Comparison of ENCODE assay signal across 34 cellular contexts in genomic region chr4:159121371-159121770, GRCh38.
"Had no signal": no experiment of that assay in that cellular context is flagged by ENCODE, and none has a peak within 500 bp of the region (broad histone marks: within the 10 kb centered on the region; RNA-seq: fewer than 3 reads in every experiment).

No MANE protein-coding gene starts in this region.

- H3K27me3 ChIP-seq: adrenal gland, body of pancreas, brain microvascular endothelial cell, breast epithelium had no signal

- ATAC-seq: activated CD8-positive, alpha-beta T cell treated with anti-CD3 and anti-CD28 coated beads for 36 hours; activated naive CD4-positive, alpha-beta T cell treated with anti-CD3 and anti-CD28 coated beads, Interleukin-2, amount 50 U/mL, for 72 hours; activated T-cell treated with anti-CD3 and anti-CD28 coated beads, Interleukin-2, amount 50 U/mL, for 4 hours; activated T-cell treated with anti-CD3 and anti-CD28 coated beads, Interleukin-2, amount 50 U/mL, for 72 hours; activated T-helper 17 cell treated with anti-CD3 and anti-CD28 coated beads, Interleukin-2, amount 50 U/mL, for 72 hours; body of pancreas had no signal

- DNase-seq: activated B cell treated with CpG ODN at 0.5 μM for 24 hours; activated CD4-positive, alpha-beta memory T cell treated with anti-CD3 and anti-CD28 coated beads for 36 hours; activated CD4-positive, alpha-beta T cell treated with anti-CD3 and anti-CD28 coated beads for 4 hours; activated CD4-positive, alpha-beta T cell treated with anti-CD3 and anti-CD28 coated beads, Interleukin-2, amount 10 ng/mL, durations not matched to agents 24 days and 14 days; activated CD4-positive, alpha-beta T cell treated with anti-CD3 and anti-CD28 coated beads, Interleukin-2, amount 50 U/mL, for 1 hour; activated CD4-positive, alpha-beta T cell treated with anti-CD3 and anti-CD28 coated beads, Interleukin-2, amount 50 U/mL, for 4 hours; activated CD4-positive, CD25-positive, alpha-beta regulatory T cell treated with anti-CD3 and anti-CD28 coated beads, Interleukin-2, amount 50 U/mL, for 72 hours; activated CD8-positive, alpha-beta memory T cell treated with anti-CD3 and anti-CD28 coated beads, Interleukin-2, amount 50 U/mL, for 4 hours; activated CD8-positive, alpha-beta T cell treated with anti-CD3 and anti-CD28 coated beads for 36 hours; activated effector memory CD4-positive, alpha-beta T cell treated with anti-CD3 and anti-CD28 coated beads, Interleukin-2, amount 50 U/mL, for 16 hours; activated gamma-delta T cell treated with Interleukin-2 at 50 U/mL for 16 hours; activated naive CD4-positive, alpha-beta T cell; activated naive CD4-positive, alpha-beta T cell treated with anti-CD3 and anti-CD28 coated beads for 36 hours; activated naive CD4-positive, alpha-beta T cell treated with anti-CD3 and anti-CD28 coated beads, Interleukin-2, amount 50 U/mL, for 16 hours; activated naive CD8-positive, alpha-beta T cell treated with anti-CD3 and anti-CD28 coated beads, Interleukin-2, amount 10 ng/mL, durations not matched to agents 7 days and 5 days; activated T-cell treated with anti-CD3 and anti-CD28 coated beads for 4 hours; activated T-cell treated with anti-CD3 and anti-CD28 coated beads, Interleukin-2, amount 50 U/mL, for 1 hour; activated T-cell treated with anti-CD3 and anti-CD28 coated beads, Interleukin-2, amount 50 U/mL, for 4 hours; activated T-cell treated with anti-CD3 and anti-CD28 coated beads, Interleukin-2, amount 50 U/mL, for 72 hours; adrenal gland; amniotic stem cell; aorta; body of pancreas; brain microvascular endothelial cell; central memory CD4-positive, alpha-beta T cell; T-helper 1 cell; T-helper 2 cell; T-helper 9 cell had no signal

- H3K36me3 ChIP-seq: adrenal gland, brain microvascular endothelial cell, breast epithelium had no signal

- H3K4me1 ChIP-seq: breast epithelium had no signal

- H3K9me3 ChIP-seq: adrenal gland, body of pancreas, breast epithelium had no signal

- H3K4me3 ChIP-seq: adrenal gland, body of pancreas, breast epithelium had no signal

- FAIRE-seq: astrocyte, TTC549 had no signal

- H3K27ac ChIP-seq: adrenal gland, body of pancreas, brain microvascular endothelial cell, breast epithelium, VCaP had no signal
